In genomic region chr11:789951-790350, GRCh38 we compare ENCODE assay signal across 8 cellular contexts. TPM values are rescaled to one million over a fixed set of nuclear protein-coding genes. Genes with fewer than 3 reads are reported as not detected.
DNase-seq lines count a peak whose midpoint lies in the region; ATAC-seq and TF ChIP-seq lines count a peak whose summit lies in the region.

Gene CEND1, minus strand, starts transcription at chr11:790090. Its CDS starts 1,514 bp downstream, at chr11:788576.

- no peaks in the 10 kb centered on the region for H3K9me3 ChIP-seq in tibial nerve

- TF ChIP-seq CTCF in tibial nerve (IDR thresholded peaks at IDR 0.05) = no peak

- no peak within 1 kb of the TSS for H3K27ac ChIP-seq in tibial nerve

- peak; percentile 81 for DNase-seq in D341Med (ENCODE audit: low spot score)
- DNase-seq in NCI-H1105 treated with DMSO at 0.1 percent for 48 hours (lab: John Stamatoyannopoulos, UW) = peak; percentile 48
- DNase-seq in amygdala (lab: John Stamatoyannopoulos, UW) = peak in 42 of 56 donors; percentile 18 to 80 (median 57)
- peak; percentile 66 for DNase-seq in medulla oblongata (ENCODE audit: extremely low spot score)
- no peak for DNase-seq in NOMO-1 treated with dmso at 0.1 percent for 144 hours (lab: John Stamatoyannopoulos, UW; ENCODE audit: unreplicated experiment)
- no peak for DNase-seq in effector CD4-positive, alpha-beta T cell
- no peak for DNase-seq in tibial nerve (ENCODE audit: low spot score in 2 of 2)

- ATAC-seq in HG03159 (IDR thresholded peaks at IDR 0.05; ENCODE audit: unreplicated experiment) = no peak

- H3K27me3 ChIP-seq in tibial nerve = peaks cover 0 to 33% of the 10 kb centered on the region in 2 donors

- WGBS in tibial nerve, 2 donors = 8 to 12% methylated on average over 2 to 20 of the region's 45 CpGs

- H3K36me3 ChIP-seq in tibial nerve = peaks cover 0 to 66% (median 0%) of the 10 kb centered on the region in 3 donors

- TF ChIP-seq EP300 in tibial nerve (IDR thresholded peaks at IDR 0.05) = no peak

- no peak within 1 kb of the TSS for H3K4me3 ChIP-seq in tibial nerve

- H3K4me1 ChIP-seq in tibial nerve = peaks cover 0 to 17% (median under 1%) of the 10 kb centered on the region in 4 donors

- TF ChIP-seq POLR2A in tibial nerve (IDR thresholded peaks at IDR 0.05) = no peak

RNA-seq across cellular contexts. Expression of gene CEND1, which starts in this region (rescaled TPM):
- not detected for total RNA-seq in tibial nerve

Comparison
In these comparisons a context has a peak if more than half of its experiments do, and no peak if none do; other contexts are left out.
1. DNase-seq: peak in D341Med (single experiment), NCI-H1105 treated with DMSO at 0.1 percent for 48 hours (single experiment), amygdala (42 of 56) and medulla oblongata (single experiment); none in NOMO-1 treated with dmso at 0.1 percent for 144 hours (single experiment), effector CD4-positive, alpha-beta T cell (single experiment) and tibial nerve (0 of 2).